ENCODE assay signal across 19 cellular contexts in genomic region chr14:94044476-94045091, GRCh38.
"Had no signal": no experiment of that assay in that cellular context is flagged by ENCODE, and none has a peak within 500 bp of the region (broad histone marks: within the 10 kb centered on the region; RNA-seq: fewer than 3 reads in every experiment).

No MANE protein-coding gene starts in this region.

- H3K27me3 ChIP-seq: cardiac muscle cell, dorsolateral prefrontal cortex, hepatocyte, stomach, upper lobe of left lung had no signal

- H3K27ac Mint-ChIP-seq: activated CD4-positive, alpha-beta T cell treated with anti-CD3 and anti-CD28 coated beads, Interleukin-2, amount 10 ng/mL, durations not matched to agents 24 days and 14 days; endodermal cell had no signal

- H3K9me3 ChIP-seq: lower lobe of right lung, stomach, upper lobe of left lung had no signal

- H3K4me3 ChIP-seq: cardiac muscle cell, dorsolateral prefrontal cortex, hepatocyte, lower lobe of right lung, skin epidermis, stomach, upper lobe of left lung had no signal

- H3K9me3 Mint-ChIP-seq: activated CD4-positive, alpha-beta T cell treated with anti-CD3 and anti-CD28 coated beads, Interleukin-2, amount 10 ng/mL, durations not matched to agents 24 days and 14 days; activated naive CD4-positive, alpha-beta T cell treated with anti-CD3 and anti-CD28 coated beads, Interleukin-2, amount 50 U/mL, for 24 hours; endodermal cell; nephron progenitor cell; T-cell had no signal

- H3K27ac ChIP-seq: cardiac muscle cell, epithelial cell of prostate, hepatocyte, lower lobe of right lung, skin epidermis, stomach, upper lobe of left lung had no signal

- H3K4me3 Mint-ChIP-seq: activated CD4-positive, alpha-beta T cell treated with anti-CD3 and anti-CD28 coated beads, Interleukin-2, amount 10 ng/mL, durations not matched to agents 24 days and 14 days; activated naive CD4-positive, alpha-beta T cell treated with anti-CD3 and anti-CD28 coated beads, Interleukin-2, amount 50 U/mL, for 24 hours; endodermal cell; nephron progenitor cell; T-cell had no signal

- H3K36me3 Mint-ChIP-seq: activated naive CD4-positive, alpha-beta T cell treated with anti-CD3 and anti-CD28 coated beads, Interleukin-2, amount 50 U/mL, for 24 hours had no signal

- DNase-seq: activated CD4-positive, alpha-beta T cell treated with anti-CD3 and anti-CD28 coated beads, Interleukin-2, amount 10 ng/mL, durations not matched to agents 24 days and 14 days; foreskin fibroblast; lower lobe of right lung; nephron progenitor cell; occipital lobe; stimulated activated CD4-positive, alpha-beta T cell treated with anti-CD3 and anti-CD28 coated beads, Interleukin-4, amount 100 ng/mL, for 1 hour; stomach; T-helper 9 cell had no signal

- ATAC-seq: left colon, lower lobe of right lung, SK-N-SH treated with all-trans-retinoic acid at 6 μM for 48 hours had no signal

- H3K4me1 Mint-ChIP-seq: activated CD4-positive, alpha-beta T cell treated with anti-CD3 and anti-CD28 coated beads, Interleukin-2, amount 10 ng/mL, durations not matched to agents 24 days and 14 days; activated naive CD4-positive, alpha-beta T cell treated with anti-CD3 and anti-CD28 coated beads, Interleukin-2, amount 50 U/mL, for 24 hours; endodermal cell; nephron progenitor cell had no signal
